10 cellular contexts compared by ENCODE assay signal in genomic region chr6:149990109-149990671, GRCh38. TPM values are rescaled to one million over a fixed set of nuclear protein-coding genes. Genes with fewer than 3 reads are reported as not detected.
A peak's percentile ranks its signal among the peaks of the same experiment; 100 is the strongest.
DNase-seq lines count a peak whose midpoint lies in the region; ATAC-seq lines count a peak whose summit lies in the region.
"Had no signal": no experiment of that assay in that cellular context is flagged by ENCODE, and none has a peak within 500 bp of the region (broad histone marks: within the 10 kb centered on the region; RNA-seq: fewer than 3 reads in every experiment).

No MANE protein-coding gene starts in this region.

- H3K27me3 ChIP-seq in duodenal mucosa (ENCODE audit: control insufficient read depth in 1 of 2, insufficient read depth in 2 of 2, low read length in 2 of 2) = peaks cover 74 to 79% of the 10 kb centered on the region in 2 donors

- H3K4me3 ChIP-seq in duodenal mucosa (ENCODE audit: low read depth in 1 of 2, low read length in 2 of 2) = peak overlapping the region; percentile 47 to 54

- DNase-seq in DMS79 treated with DMSO at 0.1 percent for 48 hours (lab: John Stamatoyannopoulos, UW) = peak; percentile 17
- DNase-seq in DMS79 (lab: John Stamatoyannopoulos, UW) = no peak
- peak; percentile 29 for DNase-seq in NCI-H69 (lab: John Stamatoyannopoulos, UW)
- DNase-seq in retina = peak; percentile 65
- no peak for DNase-seq in HuH-7 (ENCODE audit: low spot score)
- DNase-seq in left colon = no peak
- no peak for DNase-seq in H4 (ENCODE audit: low spot score)
- DNase-seq: effector CD8-positive, alpha-beta T cell had no signal

- no peak overlapping the region for H3K9ac ChIP-seq in duodenal mucosa (ENCODE audit: low read depth in 1 of 2, low read length in 2 of 2)

- no peaks in the 10 kb centered on the region for H3K9me3 ChIP-seq in duodenal mucosa (ENCODE audit: control insufficient read depth in 1 of 2, low read length in 2 of 2)

- intact Hi-C loops in left colon (cut with DNase I, micrococcal nuclease) = no loop called here

- H3K4me1 ChIP-seq in duodenal mucosa (ENCODE audit: control insufficient read depth in 1 of 2, insufficient read depth in 2 of 2, low read length in 2 of 2) = peaks cover 14 to 15% of the 10 kb centered on the region in 2 donors

- no peak for ATAC-seq in left colon

- H3K27ac ChIP-seq in duodenal mucosa (ENCODE audit: low read depth, low read length) = no peak overlapping the region

- H3K36me3 ChIP-seq in duodenal mucosa (ENCODE audit: control insufficient read depth in 1 of 2, insufficient read depth in 2 of 2, low read length in 2 of 2) = no peaks in the 10 kb centered on the region

RNA-seq across cellular contexts. Expression of gene ULBP1, which starts 26.4 kb away (rescaled TPM):
- total RNA-seq in left colon = under 1 TPM in 1 of 2 donors, not detected in 1; 0.09 TPM
- total RNA-seq in H4 (2014; rRNA removed; shearing (Covaris generic)) = 3.4 and 3.9 TPM in 2 replicates

RNA-seq across cellular contexts. Expression of gene RAET1L, which starts 35.1 kb away (rescaled TPM):
- not detected for total RNA-seq in left colon
- 0.14 TPM in 1 of 2 replicates, not detected in the other for total RNA-seq in H4 (2014; rRNA removed; shearing (Covaris generic))
- total RNA-seq: A172 had no signal

RNA-seq across cellular contexts. Expression of gene ULBP2, which starts 48.4 kb away (rescaled TPM):
- under 1 TPM in 1 of 2 donors, not detected in 1; 0.31 TPM for total RNA-seq in left colon
- total RNA-seq in H4 (2014; rRNA removed; shearing (Covaris generic)) = 11.6 and 15.7 TPM in 2 replicates

Comparison
In these comparisons a context has a peak if more than half of its experiments do, and no peak if none do; other contexts are left out.
1. DNase-seq: peak in DMS79 treated with DMSO at 0.1 percent for 48 hours (single experiment), NCI-H69 (single experiment) and retina (single experiment); none in DMS79 (single experiment), HuH-7 (single experiment), left colon (0 of 2) and H4 (single experiment).